In genomic region chr19:48454150-48454730, GRCh38 we compare ENCODE assay signal across 10 cellular contexts. TPM values are rescaled to one million over a fixed set of nuclear protein-coding genes. Genes with fewer than 3 reads are reported as not detected.
"Had no signal": no experiment of that assay in that cellular context is flagged by ENCODE, and none has a peak within 500 bp of the region (broad histone marks: within the 10 kb centered on the region; RNA-seq: fewer than 3 reads in every experiment).

No MANE protein-coding gene starts in this region.

- ATAC-seq: pancreas, WTC11 had no signal

- H3K27me3 ChIP-seq: esophagus squamous epithelium, pancreas had no signal

- H3K4me3 ChIP-seq: esophagus squamous epithelium, pancreas had no signal

- DNase-seq: activated CD4-positive, alpha-beta T cell treated with anti-CD3 and anti-CD28 coated beads for 48 hours; esophagus squamous epithelium; foreskin fibroblast; mammary epithelial cell; stimulated activated CD4-positive, alpha-beta T cell treated with anti-CD3 and anti-CD28 coated beads, Interleukin-15, amount 100 ng/mL, for 24 hours; T-helper 1 cell; trophoblast cell had no signal

RNA-seq across cellular contexts. Expression of gene LMTK3, which starts 57.4 kb away (rescaled TPM):
- total RNA-seq: skeletal muscle tissue had no signal
